25 cellular contexts compared by ENCODE assay signal in the genomic region with DNA sequence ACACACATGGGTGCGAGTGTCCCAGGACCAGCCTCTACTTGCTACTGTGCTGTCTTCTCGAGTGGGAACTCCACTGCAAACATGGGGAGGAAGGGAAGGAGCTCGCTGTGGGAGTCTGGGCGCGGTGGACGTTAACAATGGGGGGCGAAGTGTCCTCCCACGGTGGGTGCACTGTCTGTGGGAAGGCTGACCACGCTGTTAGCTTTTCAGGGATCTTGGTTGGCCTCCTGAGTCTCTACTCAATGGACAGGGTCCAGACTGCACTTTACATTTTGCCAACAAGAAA.
DNase-seq lines count a peak whose midpoint lies in the region; ATAC-seq and TF ChIP-seq lines count a peak whose summit lies in the region.
"Had no signal": no experiment of that assay in that cellular context is flagged by ENCODE, and none has a peak within 500 bp of the region (broad histone marks: within the 10 kb centered on the region; RNA-seq: fewer than 3 reads in every experiment).

No MANE protein-coding gene starts in this region.

- H3K27ac ChIP-seq in endodermal cell (ENCODE audit: low read depth, low read length) (no peak overlapping the region), WERI-Rb-1 (no peak overlapping the region), aorta (ENCODE audit: low read depth in 1 of 2, low read length in 2 of 2) (no peak overlapping the region)
- H3K27ac ChIP-seq: HL-60, KMS-11 had no signal

- TF ChIP-seq CTCF in endodermal cell (conservative IDR thresholded peaks at IDR 0.05), result no peak
- no peak for TF ChIP-seq CTCF in WERI-Rb-1 (IDR thresholded peaks at IDR 0.05; ENCODE audit: low read depth, low read length)

- intact Hi-C loops in dendritic cell treated with granulocyte-macrophage colony-stimulating factor and Interleukin-4, amounts not matched to agents 40 ng/mL and 50 ng/mL, for 4 days (cut with micrococcal nuclease), result loop anchor here (10.0 kb wide), 1 partner anchor 61 kb away; no protein-coding TSS in a partner anchor
- intact Hi-C loops in aorta (cut with DNase I), result no loop called here

- H3K4me3 ChIP-seq in endodermal cell (ENCODE audit: low read length) (no peak overlapping the region), WERI-Rb-1 (ENCODE audit: low read depth, low read length) (no peak overlapping the region), aorta (ENCODE audit: low read length in 2 of 2) (no peak overlapping the region)

- DNase-seq in endodermal cell, result peak; percentile 22
- DNase-seq in stimulated activated CD8-positive, alpha-beta memory T cell treated with anti-CD3 and anti-CD28 coated beads, Interleukin-4, amount 100 ng/mL, for 48 hours, result peak; percentile 5
- no peak for DNase-seq in WERI-Rb-1
- DNase-seq in foreskin melanocyte, result no peak
- no peak for DNase-seq in stimulated activated naive CD8-positive, alpha-beta T cell treated with anti-CD3 and anti-CD28 coated beads, Interleukin-15, Interleukin-2, amounts not matched to agents 100 U/mL and 50 U/mL, for 24 hours
- no peak for DNase-seq in aorta
- DNase-seq: C1 segment of cervical spinal cord; CD4-positive, alpha-beta memory T cell; COR-L47; DMS53; H7; NCI-H1048; NCI-H1417; NCI-H1694; NCI-H2029 treated with DMSO at 0.1 percent for 48 hours; NCI-H446 treated with DMSO at 0.1 percent for 48 hours; NCI-H526; NCI-H82; NK-92 treated with Interleukin-12 subunit alpha and Interleukin-12 subunit beta, amount 100 ng/mL, for 24 hours; Right ventricle myocardium superior; RPMI8226 had no signal

- H3K4me3 Mint-ChIP-seq in dendritic cell treated with granulocyte-macrophage colony-stimulating factor and Interleukin-4, amounts not matched to agents 40 ng/mL and 50 ng/mL, for 4 days, result no peak overlapping the region
- no peak overlapping the region for H3K4me3 Mint-ChIP-seq in endodermal cell
- H3K4me3 Mint-ChIP-seq: CD4-positive, alpha-beta memory T cell; IgD-negative memory B cell had no signal

- 93 to 94% methylated on average over 5 to 9 of the region's 9 CpGs for WGBS in endodermal cell (ENCODE audit: insufficient coverage in 1 of 2, insufficient read length in 1 of 2), 2 experiments
- 91 to 94% methylated on average over 9 of the region's 9 CpGs for WGBS in aorta, 2 donors

- no peaks in the 10 kb centered on the region for H3K9me3 ChIP-seq in endodermal cell (ENCODE audit: control insufficient read depth, low read length)
- H3K9me3 ChIP-seq in WERI-Rb-1 (ENCODE audit: severe bottlenecking), result no peaks in the 10 kb centered on the region
- H3K9me3 ChIP-seq in aorta (ENCODE audit: control insufficient read depth, low read length), result no peaks in the 10 kb centered on the region

- H3K36me3 ChIP-seq in endodermal cell (ENCODE audit: control insufficient read depth, insufficient read depth, low read length), result no peaks in the 10 kb centered on the region
- no peaks in the 10 kb centered on the region for H3K36me3 ChIP-seq in WERI-Rb-1
- no peaks in the 10 kb centered on the region for H3K36me3 ChIP-seq in aorta (ENCODE audit: control insufficient read depth in 1 of 2, insufficient read depth in 2 of 2, low read length in 1 of 2)

- no peak for ATAC-seq in stimulated activated naive CD8-positive, alpha-beta T cell treated with anti-CD3 and anti-CD28 coated beads, Interleukin-15, Interleukin-2, amounts not matched to agents 100 U/mL and 50 U/mL, for 24 hours
- no peak for ATAC-seq in aorta (ENCODE audit: low FRiP score)

- no peak overlapping the region for H3K9ac ChIP-seq in endodermal cell (ENCODE audit: extremely low read depth, low read length, poor library complexity, severe bottlenecking)
- H3K9ac ChIP-seq: KMS-11 had no signal

- H3K36me3 Mint-ChIP-seq in dendritic cell treated with granulocyte-macrophage colony-stimulating factor and Interleukin-4, amounts not matched to agents 40 ng/mL and 50 ng/mL, for 4 days (ENCODE audit: low read depth), result no peaks in the 10 kb centered on the region
- no peaks in the 10 kb centered on the region for H3K36me3 Mint-ChIP-seq in endodermal cell (ENCODE audit: low read depth)
- H3K36me3 Mint-ChIP-seq: CD4-positive, alpha-beta memory T cell; IgD-negative memory B cell had no signal

- peak overlapping the region; percentile 90 for H3K27ac Mint-ChIP-seq in dendritic cell treated with granulocyte-macrophage colony-stimulating factor and Interleukin-4, amounts not matched to agents 40 ng/mL and 50 ng/mL, for 4 days
- H3K27ac Mint-ChIP-seq in endodermal cell, result peak overlapping the region; percentile 59

- H3K4me1 Mint-ChIP-seq in dendritic cell treated with granulocyte-macrophage colony-stimulating factor and Interleukin-4, amounts not matched to agents 40 ng/mL and 50 ng/mL, for 4 days (ENCODE audit: low read depth), result peaks cover 59% of the 10 kb centered on the region
- H3K4me1 Mint-ChIP-seq in endodermal cell, result peaks cover 9% of the 10 kb centered on the region

- no peaks in the 10 kb centered on the region for H3K27me3 Mint-ChIP-seq in dendritic cell treated with granulocyte-macrophage colony-stimulating factor and Interleukin-4, amounts not matched to agents 40 ng/mL and 50 ng/mL, for 4 days
- no peaks in the 10 kb centered on the region for H3K27me3 Mint-ChIP-seq in endodermal cell (ENCODE audit: insufficient read depth)
- H3K27me3 Mint-ChIP-seq: CD4-positive, alpha-beta memory T cell had no signal

- H3K27me3 ChIP-seq in endodermal cell (ENCODE audit: control insufficient read depth, insufficient read depth, low read length, poor library complexity, severe bottlenecking), result no peaks in the 10 kb centered on the region
- H3K27me3 ChIP-seq in WERI-Rb-1 (ENCODE audit: insufficient read depth, low read depth, severe bottlenecking), result no peaks in the 10 kb centered on the region
- no peaks in the 10 kb centered on the region for H3K27me3 ChIP-seq in aorta (ENCODE audit: control insufficient read depth in 1 of 2, insufficient read depth in 2 of 2, low read length in 1 of 2)

- H3K4me1 ChIP-seq in endodermal cell (ENCODE audit: control insufficient read depth, insufficient read depth, low read length) (no peaks in the 10 kb centered on the region), aorta (ENCODE audit: control insufficient read depth in 1 of 2, insufficient read depth in 2 of 2, low read length in 2 of 2) (no peaks in the 10 kb centered on the region)

- no peaks in the 10 kb centered on the region for H3K9me3 Mint-ChIP-seq in dendritic cell treated with granulocyte-macrophage colony-stimulating factor and Interleukin-4, amounts not matched to agents 40 ng/mL and 50 ng/mL, for 4 days
- H3K9me3 Mint-ChIP-seq in endodermal cell, result no peaks in the 10 kb centered on the region
- H3K9me3 Mint-ChIP-seq: CD4-positive, alpha-beta memory T cell had no signal

Comparison
In these comparisons a context has a peak if more than half of its experiments do, and no peak if none do; other contexts are left out.
1. DNase-seq: peak in endodermal cell (single experiment) and stimulated activated CD8-positive, alpha-beta memory T cell treated with anti-CD3 and anti-CD28 coated beads, Interleukin-4, amount 100 ng/mL, for 48 hours (single experiment); none in WERI-Rb-1 (single experiment), foreskin melanocyte (single experiment), stimulated activated naive CD8-positive, alpha-beta T cell treated with anti-CD3 and anti-CD28 coated beads, Interleukin-15, Interleukin-2, amounts not matched to agents 100 U/mL and 50 U/mL, for 24 hours (single experiment) and aorta (0 of 2).